15 cellular contexts compared by ENCODE assay signal in genomic region chr5:110104048-110104725, GRCh38.
DNase-seq lines count a peak whose midpoint lies in the region; ATAC-seq and TF ChIP-seq lines count a peak whose summit lies in the region.
"Had no signal": no experiment of that assay in that cellular context is flagged by ENCODE, and none has a peak within 500 bp of the region (broad histone marks: within the 10 kb centered on the region; RNA-seq: fewer than 3 reads in every experiment).

No MANE protein-coding gene starts in this region.

- ATAC-seq in activated CD8-positive, alpha-beta T cell treated with anti-CD3 and anti-CD28 coated beads for 36 hours, result peak; percentile 51
- no peak for ATAC-seq in activated CD8-positive, alpha-beta T cell treated with anti-CD3 and anti-CD28 coated beads, Interleukin-2, amount 10 ng/mL, durations not matched to agents 7 days and 5 days
- ATAC-seq in naive thymus-derived CD8-positive, alpha-beta T cell, result peak in 1 of 2 donors; percentile 50
- no peak for ATAC-seq in GM21390 (IDR thresholded peaks at IDR 0.05; ENCODE audit: unreplicated experiment)

- no peak overlapping the region for H3K27ac Mint-ChIP-seq in activated CD8-positive, alpha-beta T cell treated with anti-CD3 and anti-CD28 coated beads for 36 hours
- H3K27ac Mint-ChIP-seq in activated CD8-positive, alpha-beta T cell treated with anti-CD3 and anti-CD28 coated beads, Interleukin-2, amount 10 ng/mL, durations not matched to agents 7 days and 5 days, result no peak overlapping the region
- H3K27ac Mint-ChIP-seq in naive thymus-derived CD8-positive, alpha-beta T cell, result peak overlapping the region in 1 of 10 donors; percentile 44
- H3K27ac Mint-ChIP-seq in stimulated activated naive CD8-positive, alpha-beta T cell treated with anti-CD3 and anti-CD28 coated beads, Interleukin-15, Interleukin-2, amounts not matched to agents 100 ng/mL and 50 ng/mL, for 24 hours, result peak overlapping the region; percentile 26

- CTCF ChIA-PET in activated CD8-positive, alpha-beta T cell treated with anti-CD3 and anti-CD28 coated beads for 36 hours (lab: Charles Lee), result interaction anchor here (0.7 to 1.2 kb wide), 2 partner anchors 30 to 57 kb away, joined by 3 read pairs; no protein-coding TSS in a partner anchor
- CTCF ChIA-PET in activated CD8-positive, alpha-beta T cell treated with anti-CD3 and anti-CD28 coated beads, Interleukin-2, amount 10 ng/mL, durations not matched to agents 7 days and 5 days (lab: Charles Lee), result interaction anchor here (1.2 kb wide), 1 partner anchor 8 kb away, joined by 3 read pairs; no protein-coding TSS in a partner anchor

- H3K36me3 Mint-ChIP-seq in activated CD8-positive, alpha-beta T cell treated with anti-CD3 and anti-CD28 coated beads for 36 hours (ENCODE audit: low read depth), result no peaks in the 10 kb centered on the region
- H3K36me3 Mint-ChIP-seq in activated CD8-positive, alpha-beta T cell treated with anti-CD3 and anti-CD28 coated beads, Interleukin-2, amount 10 ng/mL, durations not matched to agents 7 days and 5 days (ENCODE audit: low read depth), result no peaks in the 10 kb centered on the region
- H3K36me3 Mint-ChIP-seq in naive thymus-derived CD8-positive, alpha-beta T cell, result no peaks in the 10 kb centered on the region
- no peaks in the 10 kb centered on the region for H3K36me3 Mint-ChIP-seq in stimulated activated naive CD8-positive, alpha-beta T cell treated with anti-CD3 and anti-CD28 coated beads, Interleukin-15, Interleukin-2, amounts not matched to agents 100 ng/mL and 50 ng/mL, for 24 hours (ENCODE audit: low read depth)

- no peak overlapping the region for H3K4me3 Mint-ChIP-seq in activated CD8-positive, alpha-beta T cell treated with anti-CD3 and anti-CD28 coated beads for 36 hours
- no peak overlapping the region for H3K4me3 Mint-ChIP-seq in activated CD8-positive, alpha-beta T cell treated with anti-CD3 and anti-CD28 coated beads, Interleukin-2, amount 10 ng/mL, durations not matched to agents 7 days and 5 days
- peak overlapping the region in 9 of 10 donors; percentile 1 to 67 (median 41) for H3K4me3 Mint-ChIP-seq in naive thymus-derived CD8-positive, alpha-beta T cell
- peak overlapping the region; percentile 15 for H3K4me3 Mint-ChIP-seq in stimulated activated naive CD8-positive, alpha-beta T cell treated with anti-CD3 and anti-CD28 coated beads, Interleukin-15, Interleukin-2, amounts not matched to agents 100 ng/mL and 50 ng/mL, for 24 hours

- peaks cover 35% of the 10 kb centered on the region for H3K4me1 Mint-ChIP-seq in activated CD8-positive, alpha-beta T cell treated with anti-CD3 and anti-CD28 coated beads for 36 hours (ENCODE audit: low read depth)
- peaks cover 33% of the 10 kb centered on the region for H3K4me1 Mint-ChIP-seq in activated CD8-positive, alpha-beta T cell treated with anti-CD3 and anti-CD28 coated beads, Interleukin-2, amount 10 ng/mL, durations not matched to agents 7 days and 5 days (ENCODE audit: low read depth)
- H3K4me1 Mint-ChIP-seq in naive thymus-derived CD8-positive, alpha-beta T cell, result peaks cover 17 to 43% (median 33%) of the 10 kb centered on the region in 4 donors
- H3K4me1 Mint-ChIP-seq in stimulated activated naive CD8-positive, alpha-beta T cell treated with anti-CD3 and anti-CD28 coated beads, Interleukin-15, Interleukin-2, amounts not matched to agents 100 ng/mL and 50 ng/mL, for 24 hours (ENCODE audit: low read depth), result peaks cover 41% of the 10 kb centered on the region

- POLR2A ChIA-PET in activated CD8-positive, alpha-beta T cell treated with anti-CD3 and anti-CD28 coated beads for 36 hours (lab: Charles Lee), result interaction anchor here (0.5 kb wide), 1 partner anchor 697 kb away, joined by 3 read pairs; no protein-coding TSS in a partner anchor
- POLR2A ChIA-PET in activated CD8-positive, alpha-beta T cell treated with anti-CD3 and anti-CD28 coated beads, Interleukin-2, amount 10 ng/mL, durations not matched to agents 7 days and 5 days (lab: Charles Lee), result no interaction called here
- POLR2A ChIA-PET in naive thymus-derived CD8-positive, alpha-beta T cell (lab: Charles Lee), result no interaction called here

- peak; percentile 23 for DNase-seq in activated CD8-positive, alpha-beta T cell treated with anti-CD3 and anti-CD28 coated beads for 36 hours
- DNase-seq in activated CD8-positive, alpha-beta T cell treated with anti-CD3 and anti-CD28 coated beads, Interleukin-2, amount 10 ng/mL, durations not matched to agents 7 days and 5 days, result no peak
- no peak for DNase-seq in naive thymus-derived CD8-positive, alpha-beta T cell
- no peak for DNase-seq in HAP-1 (ENCODE audit: low spot score in 2 of 2)
- DNase-seq in NCI-H2171 (lab: John Stamatoyannopoulos, UW), result no peak
- DNase-seq: 8988T, Caco-2, GDM1, NCI-H1105, NCI-H510A, NCI-H748 treated with DMSO at 0.1 percent for 48 hours, Right ventricle myocardium superior had no signal

- no peaks in the 10 kb centered on the region for H3K79me2 ChIP-seq in Loucy (ENCODE audit: insufficient read depth, low read length)

- peak overlapping the region; percentile 49 for H3K4me2 ChIP-seq in Loucy (ENCODE audit: low read depth, low read length, poor library complexity, severe bottlenecking)

- intact Hi-C loops in activated CD8-positive, alpha-beta T cell treated with anti-CD3 and anti-CD28 coated beads for 36 hours (cut with micrococcal nuclease), result no loop called here

- H4K20me1 ChIP-seq in Loucy (ENCODE audit: insufficient read depth, low read length, poor library complexity, severe bottlenecking), result no peaks in the 10 kb centered on the region

- no peak for TF ChIP-seq CTCF in activated CD8-positive, alpha-beta T cell treated with anti-CD3 and anti-CD28 coated beads for 36 hours (IDR thresholded peaks at IDR 0.05)
- no peak for TF ChIP-seq CTCF in Loucy (conservative IDR thresholded peaks at IDR 0.05; ENCODE audit: low read length)

- H3K27me3 ChIP-seq in Loucy (ENCODE audit: insufficient read depth, low read length, poor library complexity, severe bottlenecking) (no peaks in the 10 kb centered on the region), HAP-1 (ENCODE audit: low read depth) (no peaks in the 10 kb centered on the region)

- peaks cover 25% of the 10 kb centered on the region for H3K4me1 ChIP-seq in Loucy (ENCODE audit: insufficient read depth, low read length, poor library complexity, severe bottlenecking)
- H3K4me1 ChIP-seq in HAP-1, result no peaks in the 10 kb centered on the region
- H3K4me1 ChIP-seq: Caco-2 had no signal

- peak overlapping the region; percentile 65; the same call in 1 of the 2 replicates for H2AFZ ChIP-seq in Loucy (ENCODE audit: low read length)

- peak overlapping the region; percentile 32 for H3K4me3 ChIP-seq in Loucy (ENCODE audit: low read length, poor library complexity, severe bottlenecking)
- no peak overlapping the region for H3K4me3 ChIP-seq in HAP-1

- in situ Hi-C loops in HAP-1 (cut with MboI; ENCODE audit: low sequenced_read_pairs), result no loop called here

- no peaks in the 10 kb centered on the region for H3K9me3 Mint-ChIP-seq in activated CD8-positive, alpha-beta T cell treated with anti-CD3 and anti-CD28 coated beads for 36 hours
- H3K9me3 Mint-ChIP-seq in activated CD8-positive, alpha-beta T cell treated with anti-CD3 and anti-CD28 coated beads, Interleukin-2, amount 10 ng/mL, durations not matched to agents 7 days and 5 days (ENCODE audit: insufficient read depth), result no peaks in the 10 kb centered on the region
- H3K9me3 Mint-ChIP-seq in naive thymus-derived CD8-positive, alpha-beta T cell, result no peaks in the 10 kb centered on the region
- H3K9me3 Mint-ChIP-seq in stimulated activated naive CD8-positive, alpha-beta T cell treated with anti-CD3 and anti-CD28 coated beads, Interleukin-15, Interleukin-2, amounts not matched to agents 100 ng/mL and 50 ng/mL, for 24 hours, result no peaks in the 10 kb centered on the region

- no peaks in the 10 kb centered on the region for H3K27me3 Mint-ChIP-seq in activated CD8-positive, alpha-beta T cell treated with anti-CD3 and anti-CD28 coated beads for 36 hours
- no peaks in the 10 kb centered on the region for H3K27me3 Mint-ChIP-seq in activated CD8-positive, alpha-beta T cell treated with anti-CD3 and anti-CD28 coated beads, Interleukin-2, amount 10 ng/mL, durations not matched to agents 7 days and 5 days (ENCODE audit: low read depth)
- no peaks in the 10 kb centered on the region for H3K27me3 Mint-ChIP-seq in naive thymus-derived CD8-positive, alpha-beta T cell
- H3K27me3 Mint-ChIP-seq in stimulated activated naive CD8-positive, alpha-beta T cell treated with anti-CD3 and anti-CD28 coated beads, Interleukin-15, Interleukin-2, amounts not matched to agents 100 ng/mL and 50 ng/mL, for 24 hours, result peaks cover 5% of the 10 kb centered on the region

- no peaks in the 10 kb centered on the region for H3K9me2 ChIP-seq in Loucy (replicated peaks; ENCODE audit: low read depth, low read length)

- no peaks in the 10 kb centered on the region for H3F3A ChIP-seq in Loucy (ENCODE audit: low read depth)

- H3K9me3 ChIP-seq in Loucy (ENCODE audit: insufficient read depth, low read depth, low read length), result no peaks in the 10 kb centered on the region
- no peaks in the 10 kb centered on the region for H3K9me3 ChIP-seq in HAP-1
- H3K9me3 ChIP-seq: Caco-2 had no signal

- H3K36me3 ChIP-seq in Loucy (ENCODE audit: insufficient read depth, low read length), result no peaks in the 10 kb centered on the region
- H3K36me3 ChIP-seq in HAP-1 (replicated peaks), result no peaks in the 10 kb centered on the region

- H3K9ac ChIP-seq in Loucy (ENCODE audit: low read depth, low read length, poor library complexity, severe bottlenecking), result no peak overlapping the region

Comparison
In these comparisons a context has a peak if more than half of its experiments do, and no peak if none do; other contexts are left out.
1. H3K4me3 Mint-ChIP-seq: peak in naive thymus-derived CD8-positive, alpha-beta T cell (9 of 10) and stimulated activated naive CD8-positive, alpha-beta T cell treated with anti-CD3 and anti-CD28 coated beads, Interleukin-15, Interleukin-2, amounts not matched to agents 100 ng/mL and 50 ng/mL, for 24 hours (single experiment); none in activated CD8-positive, alpha-beta T cell treated with anti-CD3 and anti-CD28 coated beads for 36 hours (single experiment) and activated CD8-positive, alpha-beta T cell treated with anti-CD3 and anti-CD28 coated beads, Interleukin-2, amount 10 ng/mL, durations not matched to agents 7 days and 5 days (single experiment).